In the genomic region with DNA sequence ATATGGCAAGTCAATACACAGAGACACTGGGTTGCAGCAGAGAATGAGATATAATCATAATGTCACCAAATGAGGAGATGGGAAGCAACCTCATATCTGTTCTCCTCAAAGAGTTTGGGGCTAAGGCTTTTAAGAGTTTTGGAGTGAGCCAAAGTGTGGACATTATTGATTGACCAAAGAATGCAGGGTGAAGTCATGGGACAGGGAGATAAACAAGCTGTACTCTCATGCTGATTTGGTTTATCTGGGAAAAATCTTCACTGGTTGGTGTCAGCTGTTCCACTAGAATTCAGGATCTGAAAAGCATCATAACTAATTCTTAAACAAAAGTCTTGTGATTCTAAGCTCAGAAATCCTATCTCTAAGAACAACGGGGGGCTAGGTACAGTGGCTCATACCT, we compare ENCODE assay signal across 28 cellular contexts.
"Had no signal": no experiment of that assay in that cellular context is flagged by ENCODE, and none has a peak within 500 bp of the region (broad histone marks: within the 10 kb centered on the region; RNA-seq: fewer than 3 reads in every experiment).

No MANE protein-coding gene starts in this region.

- H3K4me1 ChIP-seq: colonic mucosa, esophagus squamous epithelium, foreskin keratinocyte, gastrocnemius medialis, gastroesophageal sphincter, heart left ventricle, heart right ventricle had no signal

- H3K9me3 ChIP-seq: colonic mucosa, esophagus muscularis mucosa, esophagus squamous epithelium, gastrocnemius medialis, gastroesophageal sphincter had no signal

- DNase-seq: colonic mucosa; cortex of kidney; dermis blood vessel endothelial cell; dorsolateral prefrontal cortex; effector CD4-positive, alpha-beta T cell; effector CD8-positive, alpha-beta T cell; effector memory CD4-positive, alpha-beta T cell; effector memory CD8-positive, alpha-beta T cell; endodermal cell; erythroblast; esophagus squamous epithelium; foreskin fibroblast; foreskin keratinocyte; foreskin melanocyte; gastrocnemius medialis; glutamatergic neuron; head of caudate nucleus; heart left ventricle; heart right ventricle had no signal

- H3K36me3 ChIP-seq: colonic mucosa, esophagus muscularis mucosa, esophagus squamous epithelium, gastrocnemius medialis, gastroesophageal sphincter, heart left ventricle, heart right ventricle had no signal

- FAIRE-seq: colon, endometrium, endothelial cell of umbilical vein, frontal cortex had no signal

- H3K27me3 ChIP-seq: colonic mucosa, esophagus muscularis mucosa, esophagus squamous epithelium, foreskin keratinocyte, gastrocnemius medialis, gastroesophageal sphincter, heart left ventricle, heart right ventricle had no signal

- ATAC-seq: effector memory CD8-positive, alpha-beta T cell; esophagus mucosa; foreskin keratinocyte; gastrocnemius medialis; gastroesophageal sphincter; heart left ventricle; heart right ventricle had no signal

- H3K27ac ChIP-seq: colonic mucosa, coronary artery, dorsolateral prefrontal cortex, epithelial cell of prostate, esophagus muscularis mucosa, esophagus squamous epithelium, foreskin keratinocyte, gastrocnemius medialis, gastroesophageal sphincter, heart left ventricle, heart right ventricle had no signal

- H3K4me3 ChIP-seq: colonic mucosa, coronary artery, dorsolateral prefrontal cortex, esophagus muscularis mucosa, esophagus squamous epithelium, gastrocnemius medialis, gastroesophageal sphincter, heart left ventricle, heart right ventricle had no signal
